In the genomic region with DNA sequence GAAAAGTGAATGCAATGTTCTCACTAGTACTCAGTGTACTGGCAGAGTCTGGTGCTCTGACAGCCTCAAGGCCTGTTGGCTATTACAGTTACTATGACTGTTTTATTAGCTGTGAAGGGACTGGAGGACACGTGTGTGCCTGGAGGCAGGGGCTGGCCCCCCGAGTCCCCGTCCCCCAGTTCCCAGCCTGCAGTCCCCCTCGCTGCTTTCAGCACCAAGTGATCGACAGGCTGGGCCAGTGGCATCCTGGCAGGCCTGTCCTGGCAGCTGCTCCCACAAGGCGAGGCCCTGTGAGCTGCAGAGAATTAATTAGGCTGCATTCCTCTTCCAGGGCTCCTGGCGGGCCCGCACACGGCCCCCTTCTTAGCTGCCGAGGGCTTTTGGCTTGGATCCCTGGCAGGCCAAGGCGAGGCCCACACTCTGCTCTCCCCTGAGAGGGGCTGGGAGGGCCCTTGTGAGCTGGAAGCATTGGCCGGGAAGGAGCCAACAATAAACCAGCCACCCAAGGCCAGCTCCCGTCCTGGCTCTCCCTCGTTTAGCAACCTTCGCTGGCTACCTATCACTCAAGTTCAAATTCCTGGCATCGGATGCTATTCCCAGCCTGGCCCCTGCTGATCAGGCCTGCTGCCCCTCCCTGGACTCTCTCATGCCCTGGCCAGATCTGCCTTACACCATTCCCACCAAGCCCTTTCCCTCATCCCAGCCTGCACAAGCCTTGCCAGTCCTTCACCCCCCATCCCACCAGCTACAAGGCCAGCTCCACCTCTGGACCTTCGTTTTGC, we compare ENCODE assay signal across 10 cellular contexts. TPM values are rescaled to one million over a fixed set of nuclear protein-coding genes. Genes with fewer than 3 reads are reported as not detected.
A peak's percentile ranks its signal among the peaks of the same experiment; 100 is the strongest.
DNase-seq lines count a peak whose midpoint lies in the region; ATAC-seq and TF ChIP-seq lines count a peak whose summit lies in the region.
"Had no signal": no experiment of that assay in that cellular context is flagged by ENCODE, and none has a peak within 500 bp of the region (broad histone marks: within the 10 kb centered on the region; RNA-seq: fewer than 3 reads in every experiment).

No MANE protein-coding gene starts in this region.

- peaks cover 3% of the 10 kb centered on the region for H3K4me1 Mint-ChIP-seq in progenitor cell of endocrine pancreas (ENCODE audit: low read depth)

- no peaks in the 10 kb centered on the region for H3K27me3 ChIP-seq in Peyer's patch
- H3K27me3 ChIP-seq: BLaER1 treated with 17β-estradiol and CSF1 and Interleukin-3, amounts not matched to agents 10 nM and 100 nM had no signal

- H3K4me3 Mint-ChIP-seq in progenitor cell of endocrine pancreas (ENCODE audit: low read depth): no peak overlapping the region

- TF ChIP-seq CTCF in Peyer's patch (IDR thresholded peaks at IDR 0.05): no peak
- TF ChIP-seq CTCF in progenitor cell of endocrine pancreas (IDR thresholded peaks at IDR 0.05; ENCODE audit: unreplicated experiment): no peak

- ATAC-seq in Right ventricle myocardium superior (ENCODE audit: poor library complexity) (peak; percentile 73), GM21528 (IDR thresholded peaks at IDR 0.05; ENCODE audit: low FRiP score, unreplicated experiment) (no peak), HG02588 (IDR thresholded peaks at IDR 0.05; ENCODE audit: unreplicated experiment) (no peak)
- ATAC-seq: K562 had no signal

- H3K9me3 ChIP-seq in Peyer's patch: no peaks in the 10 kb centered on the region
- H3K9me3 ChIP-seq: BLaER1 treated with 17β-estradiol and CSF1 and Interleukin-3, amounts not matched to agents 10 nM and 100 nM had no signal

- peaks cover 0 to 51% (median 3%) of the 10 kb centered on the region in 4 donors for H3K4me1 ChIP-seq in Peyer's patch

- peak overlapping the region in 3 of 4 donors; percentile 57 to 93 (median 80) for H3K27ac ChIP-seq in Peyer's patch
- H3K27ac ChIP-seq: BLaER1 treated with 17β-estradiol and CSF1 and Interleukin-3, amounts not matched to agents 10 nM and 100 nM had no signal

- no peaks in the 10 kb centered on the region for H3K36me3 Mint-ChIP-seq in progenitor cell of endocrine pancreas (ENCODE audit: insufficient read depth)

- no peak overlapping the region for H3K4me3 ChIP-seq in Peyer's patch
- H3K4me3 ChIP-seq: BLaER1 treated with 17β-estradiol and CSF1 and Interleukin-3, amounts not matched to agents 10 nM and 100 nM; K562 had no signal

- TF ChIP-seq POLR2A in Peyer's patch (IDR thresholded peaks at IDR 0.05): no peak

- intact Hi-C loops in Right ventricle myocardium superior (cut with DNase I): no loop called here

- peak overlapping the region; percentile 68 for H3K27ac Mint-ChIP-seq in progenitor cell of endocrine pancreas

- DNase-seq in C1 segment of cervical spinal cord (lab: John Stamatoyannopoulos, UW): peak in 11 of 14 donors; percentile 13 to 82 (median 58)
- DNase-seq in Peyer's patch: peak in 1 of 3 donors; percentile 61
- DNase-seq in Right ventricle myocardium superior: peak; percentile 68
- no peak for DNase-seq in progenitor cell of endocrine pancreas (ENCODE audit: low spot score, unreplicated experiment)
- DNase-seq in kidney tubule cell (ENCODE audit: low spot score): no peak
- no peak for DNase-seq in kidney glomerular epithelial cell (lab: John Stamatoyannopoulos, UW)

- peaks cover 7% of the 10 kb centered on the region for H3K27me3 Mint-ChIP-seq in progenitor cell of endocrine pancreas

- no peaks in the 10 kb centered on the region for H3K36me3 ChIP-seq in Peyer's patch
- H3K36me3 ChIP-seq: BLaER1 treated with 17β-estradiol and CSF1 and Interleukin-3, amounts not matched to agents 10 nM and 100 nM had no signal

- H3K9me3 Mint-ChIP-seq in progenitor cell of endocrine pancreas (ENCODE audit: low read depth): no peaks in the 10 kb centered on the region

RNA-seq across cellular contexts. Expression of a gene that starts 9.8 kb away (rescaled TPM):
- total RNA-seq in Peyer's patch (10 to 100 TPM in 3 of 4 donors, not detected in 1; 43.2 to 75.0 (median 49.1) TPM), Right ventricle myocardium superior (0.27 TPM), progenitor cell of endocrine pancreas (not detected in 2 replicates)
- total RNA-seq: K562 had no signal

Comparison
In these comparisons a context has a peak if more than half of its experiments do, and no peak if none do; other contexts are left out.
1. DNase-seq: peak in C1 segment of cervical spinal cord (11 of 14) and Right ventricle myocardium superior (single experiment); none in progenitor cell of endocrine pancreas (single experiment), kidney tubule cell (single experiment) and kidney glomerular epithelial cell (single experiment).